Comparison of ENCODE assay signal across 23 cellular contexts in genomic region chr1:91745649-91746383, GRCh38.
A peak's percentile ranks its signal among the peaks of the same experiment; 100 is the strongest.
DNase-seq lines count a peak whose midpoint lies in the region; ATAC-seq and TF ChIP-seq lines count a peak whose summit lies in the region.
"Had no signal": no experiment of that assay in that cellular context is flagged by ENCODE, and none has a peak within 500 bp of the region (broad histone marks: within the 10 kb centered on the region; RNA-seq: fewer than 3 reads in every experiment).

No MANE protein-coding gene starts in this region.

- DNase-seq in RWPE2 (ENCODE audit: low spot score) (no peak), epithelial cell of esophagus (ENCODE audit: low read depth) (peak; percentile 89), right lobe of liver (no peak), suprapubic skin (ENCODE audit: low spot score in 2 of 2) (no peak), 8988T (no peak), germinal center (ENCODE audit: low spot score) (no peak), T-cell (no peak)
- DNase-seq: activated CD4-positive, alpha-beta T cell treated with anti-CD3 and anti-CD28 coated beads, Interleukin-2, amount 10 ng/mL, durations not matched to agents 24 days and 14 days; activated CD8-positive, alpha-beta memory T cell treated with anti-CD3 and anti-CD28 coated beads, Interleukin-2, amount 10 ng/mL, durations not matched to agents 7 days and 5 days; activated naive CD8-positive, alpha-beta T cell treated with anti-CD3 and anti-CD28 coated beads for 36 hours; brain microvascular endothelial cell; CD4-positive, alpha-beta memory T cell; erythroblast; GDM1; IMR-90; MG63; NCI-H146; NCI-H748 treated with DMSO at 0.1 percent for 48 hours; SW 1271 had no signal

- peaks cover 63% of the 10 kb centered on the region for H3K36me3 Mint-ChIP-seq in T-cell

- TF ChIP-seq CTCF in RWPE2 (IDR thresholded peaks at IDR 0.05; ENCODE audit: poor library complexity, severe bottlenecking) (no peak), epithelial cell of esophagus (IDR thresholded peaks at IDR 0.05; ENCODE audit: insufficient read depth, low read depth, low read length, missing control alignments) (no peak), right lobe of liver (IDR thresholded peaks at IDR 0.05) (no peak), suprapubic skin (IDR thresholded peaks at IDR 0.05) (no peak)

- H3K4me3 Mint-ChIP-seq in T-cell, result no peak overlapping the region
- H3K4me3 Mint-ChIP-seq: activated CD4-positive, alpha-beta T cell treated with anti-CD3 and anti-CD28 coated beads, Interleukin-2, amount 10 ng/mL, durations not matched to agents 24 days and 14 days; activated CD8-positive, alpha-beta memory T cell treated with anti-CD3 and anti-CD28 coated beads, Interleukin-2, amount 10 ng/mL, durations not matched to agents 7 days and 5 days; activated naive CD8-positive, alpha-beta T cell treated with anti-CD3 and anti-CD28 coated beads for 36 hours; CD4-positive, alpha-beta memory T cell had no signal

- WGBS in right lobe of liver (ENCODE audit: insufficient coverage, low coverage, low lambda C conversion rate, missing lambda C conversion rate), result 16% methylated on average over 5 of the region's 5 CpGs
- WGBS in suprapubic skin, result 29% methylated on average over 5 of the region's 5 CpGs

- no peak for TF ChIP-seq POLR2A in right lobe of liver (IDR thresholded peaks at IDR 0.05)
- TF ChIP-seq POLR2A in suprapubic skin (IDR thresholded peaks at IDR 0.05), result no peak

- no peak overlapping the region for H3K27ac Mint-ChIP-seq in T-cell
- H3K27ac Mint-ChIP-seq: activated CD4-positive, alpha-beta T cell treated with anti-CD3 and anti-CD28 coated beads, Interleukin-2, amount 10 ng/mL, durations not matched to agents 24 days and 14 days; activated CD8-positive, alpha-beta memory T cell treated with anti-CD3 and anti-CD28 coated beads, Interleukin-2, amount 10 ng/mL, durations not matched to agents 7 days and 5 days; activated naive CD8-positive, alpha-beta T cell treated with anti-CD3 and anti-CD28 coated beads for 36 hours had no signal

- no peaks in the 10 kb centered on the region for H3K27me3 Mint-ChIP-seq in T-cell
- H3K27me3 Mint-ChIP-seq: activated CD4-positive, alpha-beta T cell treated with anti-CD3 and anti-CD28 coated beads, Interleukin-2, amount 10 ng/mL, durations not matched to agents 24 days and 14 days; activated CD8-positive, alpha-beta memory T cell treated with anti-CD3 and anti-CD28 coated beads, Interleukin-2, amount 10 ng/mL, durations not matched to agents 7 days and 5 days; activated naive CD8-positive, alpha-beta T cell treated with anti-CD3 and anti-CD28 coated beads for 36 hours; CD4-positive, alpha-beta memory T cell had no signal

- H3K9me3 ChIP-seq in RWPE2 (ENCODE audit: severe bottlenecking), result peaks cover 2% of the 10 kb centered on the region
- no peaks in the 10 kb centered on the region for H3K9me3 ChIP-seq in right lobe of liver
- no peaks in the 10 kb centered on the region for H3K9me3 ChIP-seq in suprapubic skin
- H3K9me3 ChIP-seq: right atrium auricular region, thoracic aorta had no signal

- no peak for TF ChIP-seq EP300 in suprapubic skin (IDR thresholded peaks at IDR 0.05)

- peaks cover 6 to 17% (median 8%) of the 10 kb centered on the region in 3 donors for H3K9me3 Mint-ChIP-seq in T-cell

- no peak overlapping the region for H3K27ac ChIP-seq in RWPE2 (ENCODE audit: poor library complexity, severe bottlenecking)
- H3K27ac ChIP-seq in right lobe of liver, result peak overlapping the region; percentile 67 to 88 (median 78)
- peak overlapping the region; percentile 39 for H3K27ac ChIP-seq in suprapubic skin
- H3K27ac ChIP-seq: brain microvascular endothelial cell had no signal

- no peaks in the 10 kb centered on the region for H3K36me3 ChIP-seq in RWPE2 (ENCODE audit: low read depth)
- H3K36me3 ChIP-seq in right lobe of liver, result no peaks in the 10 kb centered on the region
- peaks cover 8% of the 10 kb centered on the region for H3K36me3 ChIP-seq in suprapubic skin
- H3K36me3 ChIP-seq: brain microvascular endothelial cell, heart left ventricle, MG63, thoracic aorta had no signal

- peaks cover 0 to 18% (median 5%) of the 10 kb centered on the region in 3 donors for H3K4me1 Mint-ChIP-seq in T-cell
- H3K4me1 Mint-ChIP-seq: activated naive CD8-positive, alpha-beta T cell treated with anti-CD3 and anti-CD28 coated beads for 36 hours had no signal

- peaks cover 15% of the 10 kb centered on the region for H3K4me1 ChIP-seq in RWPE2 (ENCODE audit: insufficient read depth, poor library complexity, severe bottlenecking)
- peaks cover 0 to 46% (median 10%) of the 10 kb centered on the region in 4 donors for H3K4me1 ChIP-seq in right lobe of liver
- peaks cover 76% of the 10 kb centered on the region for H3K4me1 ChIP-seq in suprapubic skin

- ATAC-seq in RWPE2 (ENCODE audit: low read depth) (peak; percentile 57; the same call in 1 of the 3 replicates), right lobe of liver (peak; percentile 43 to 79 (median 54)), T-cell (replicated peaks in 1 of 4) (no peak), HG03571 (IDR thresholded peaks at IDR 0.05; ENCODE audit: unreplicated experiment) (no peak)
- ATAC-seq: activated CD8-positive, alpha-beta memory T cell treated with anti-CD3 and anti-CD28 coated beads, Interleukin-2, amount 10 ng/mL, durations not matched to agents 7 days and 5 days had no signal

- no peak overlapping the region for H3K4me3 ChIP-seq in RWPE2 (ENCODE audit: severe bottlenecking)
- no peak overlapping the region for H3K4me3 ChIP-seq in epithelial cell of esophagus (ENCODE audit: low read length)
- H3K4me3 ChIP-seq in right lobe of liver, result no peak overlapping the region
- no peak overlapping the region for H3K4me3 ChIP-seq in suprapubic skin
- H3K4me3 ChIP-seq: heart left ventricle, MG63, right atrium auricular region, thoracic aorta had no signal

- POLR2A ChIA-PET in T-cell (lab: Charles Lee), result interaction anchor here in 1 of 2 donors (0.5 kb wide), 1 partner anchor 223 kb away, joined by 3 read pairs; no protein-coding TSS in a partner anchor

- intact Hi-C loops in right lobe of liver (cut with DNase I), result no loop called here

- CTCF ChIA-PET in T-cell (lab: Charles Lee), result interaction anchor here in 1 of 2 donors (0.5 kb wide), 1 partner anchor 323 kb away, joined by 3 read pairs; no protein-coding TSS in a partner anchor

- H3K27me3 ChIP-seq in RWPE2 (ENCODE audit: insufficient read depth, poor library complexity, severe bottlenecking), result no peaks in the 10 kb centered on the region
- no peaks in the 10 kb centered on the region for H3K27me3 ChIP-seq in right lobe of liver
- H3K27me3 ChIP-seq in suprapubic skin, result no peaks in the 10 kb centered on the region
- H3K27me3 ChIP-seq: brain microvascular endothelial cell, heart left ventricle, MG63, right atrium auricular region had no signal

Comparison
In these comparisons a context has a peak if more than half of its experiments do, and no peak if none do; other contexts are left out.
1. ATAC-seq: peak in RWPE2 (single experiment) and right lobe of liver (4 of 4); none in T-cell (0 of 4) and HG03571 (single experiment).